12 cellular contexts compared by ENCODE assay signal in the genomic region with DNA sequence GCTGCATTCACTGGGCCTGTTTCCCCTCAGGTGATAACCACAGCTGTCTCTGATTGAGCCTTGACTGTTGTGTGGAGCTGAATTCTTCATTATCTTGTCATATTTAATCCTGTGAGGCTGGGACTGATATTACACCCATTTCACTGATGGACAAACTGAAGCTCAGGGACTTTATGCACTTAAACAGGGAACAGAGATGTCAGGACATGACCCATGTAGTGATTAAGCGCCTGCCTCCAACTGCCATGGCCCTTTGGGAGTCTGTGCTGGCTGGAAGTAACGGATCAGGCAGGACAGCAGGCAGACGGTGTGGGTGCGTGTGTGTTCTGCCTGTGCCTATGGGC. TPM values are rescaled to one million over a fixed set of nuclear protein-coding genes. Genes with fewer than 3 reads are reported as not detected.
DNase-seq lines count a peak whose midpoint lies in the region; ATAC-seq, FAIRE-seq and TF ChIP-seq lines count a peak whose summit lies in the region.
"Had no signal": no experiment of that assay in that cellular context is flagged by ENCODE, and none has a peak within 500 bp of the region (broad histone marks: within the 10 kb centered on the region; RNA-seq: fewer than 3 reads in every experiment).

No MANE protein-coding gene starts in this region.

- H3K9me1 ChIP-seq in keratinocyte (ENCODE audit: control insufficient read depth, extremely low read depth, insufficient read depth, low read length), result peaks cover 3% of the 10 kb centered on the region

- no peaks in the 10 kb centered on the region for H3K27me3 ChIP-seq in keratinocyte (ENCODE audit: control insufficient read depth, extremely low read depth, insufficient read depth, low read length)

- peaks cover 20 to 28% of the 10 kb centered on the region in 2 experiments for H3K36me3 ChIP-seq in keratinocyte (ENCODE audit: control insufficient read depth in 2 of 2, extremely low read depth in 1 of 2, insufficient read depth in 2 of 2, low read length in 2 of 2)

- dilution Hi-C loops in keratinocyte (cut with MboI; ENCODE audit: extremely low pct_ligation_motif_present, low sequenced_read_pairs), result no loop called here

- peak overlapping the region; percentile 84 to 93 (median 91) for H3K27ac Mint-ChIP-seq in IgD-negative memory B cell
- peak overlapping the region; percentile 94 for H3K27ac Mint-ChIP-seq in activated naive CD8-positive, alpha-beta T cell treated with anti-CD3 and anti-CD28 coated beads, Interleukin-2, amount 10 ng/mL, durations not matched to agents 7 days and 5 days
- peak overlapping the region; percentile 95 for H3K27ac Mint-ChIP-seq in stimulated activated memory B cell treated with anti-CD40 and anti-IgM and Interleukin-4, amounts not matched to agents 10 μg/mL and 1 μg/mL and 100 μg/mL, for 72 hours

- FAIRE-seq in keratinocyte (lab: Jason Lieb, UNC), result no peak
- FAIRE-seq: bronchial epithelial cell had no signal

- POLR2A ChIA-PET in activated naive CD8-positive, alpha-beta T cell treated with anti-CD3 and anti-CD28 coated beads, Interleukin-2, amount 10 ng/mL, durations not matched to agents 7 days and 5 days (lab: Charles Lee), result interaction anchor here (1.0 to 5.1 kb wide), 6 partner anchors 8 to 97 kb away, joined by 3 to 47 read pairs (median 4); a partner anchor contains a TSS

- no peak for TF ChIP-seq CTCF in keratinocyte (optimal IDR thresholded peaks at IDR 0.05 in 1 of 3, IDR thresholded peaks at IDR 0.05 in 1 of 3, conservative IDR thresholded peaks at IDR 0.05 in 1 of 3; ENCODE audit: extremely low read depth in 1 of 3, insufficient read depth in 2 of 3, low read length in 3 of 3)

- peaks cover 18% of the 10 kb centered on the region for H4K20me1 ChIP-seq in keratinocyte (ENCODE audit: control insufficient read depth, extremely low read depth, insufficient read depth, low read length)

- ATAC-seq in activated naive CD8-positive, alpha-beta T cell treated with anti-CD3 and anti-CD28 coated beads, Interleukin-2, amount 10 ng/mL, durations not matched to agents 7 days and 5 days (ENCODE audit: low read depth), result no peak
- no peak for ATAC-seq in stimulated activated memory B cell treated with anti-CD40 and anti-IgM and Interleukin-4, amounts not matched to agents 10 μg/mL and 1 μg/mL and 100 μg/mL, for 72 hours
- ATAC-seq in HG03565 (IDR thresholded peaks at IDR 0.05; ENCODE audit: unreplicated experiment) (no peak), GM19324 (IDR thresholded peaks at IDR 0.05; ENCODE audit: low FRiP score, unreplicated experiment) (no peak)

- peaks cover 34 to 59% (median 44%) of the 10 kb centered on the region in 3 donors for H3K4me1 Mint-ChIP-seq in IgD-negative memory B cell
- peaks cover 60% of the 10 kb centered on the region for H3K4me1 Mint-ChIP-seq in activated naive CD8-positive, alpha-beta T cell treated with anti-CD3 and anti-CD28 coated beads, Interleukin-2, amount 10 ng/mL, durations not matched to agents 7 days and 5 days
- peaks cover 97% of the 10 kb centered on the region for H3K4me1 Mint-ChIP-seq in stimulated activated memory B cell treated with anti-CD40 and anti-IgM and Interleukin-4, amounts not matched to agents 10 μg/mL and 1 μg/mL and 100 μg/mL, for 72 hours

- H2AFZ ChIP-seq in keratinocyte (ENCODE audit: control insufficient read depth, low read length), result no peak overlapping the region

- H3K4me2 ChIP-seq in keratinocyte (ENCODE audit: control insufficient read depth, extremely low read depth, insufficient read depth, low read depth, low read length), result no peak overlapping the region
- H3K4me2 ChIP-seq: SK-N-SH had no signal

- H3K9ac ChIP-seq in keratinocyte (ENCODE audit: control insufficient read depth, extremely low read depth, insufficient read depth, low read length), result peak overlapping the region; percentile 22
- H3K9ac ChIP-seq: SK-N-SH had no signal

- H3K9me3 Mint-ChIP-seq in IgD-negative memory B cell, result no peaks in the 10 kb centered on the region
- H3K9me3 Mint-ChIP-seq in activated naive CD8-positive, alpha-beta T cell treated with anti-CD3 and anti-CD28 coated beads, Interleukin-2, amount 10 ng/mL, durations not matched to agents 7 days and 5 days, result no peaks in the 10 kb centered on the region
- H3K9me3 Mint-ChIP-seq in stimulated activated memory B cell treated with anti-CD40 and anti-IgM and Interleukin-4, amounts not matched to agents 10 μg/mL and 1 μg/mL and 100 μg/mL, for 72 hours, result no peaks in the 10 kb centered on the region

- no peaks in the 10 kb centered on the region for H3K9me3 ChIP-seq in keratinocyte (ENCODE audit: control insufficient read depth, low read depth, low read length)
- H3K9me3 ChIP-seq: SK-N-SH had no signal

- peaks cover 85% of the 10 kb centered on the region for H3K79me2 ChIP-seq in keratinocyte (ENCODE audit: control insufficient read depth, insufficient read depth, low read length)

- H3K4me3 ChIP-seq in keratinocyte (ENCODE audit: control insufficient read depth in 2 of 3, extremely low read depth in 1 of 3, insufficient read depth in 2 of 3, low read depth in 1 of 3, low read length in 3 of 3), result no peak overlapping the region

- peaks cover 71% of the 10 kb centered on the region for H3K4me1 ChIP-seq in keratinocyte (ENCODE audit: control insufficient read depth, extremely low read depth, insufficient read depth, low read length)

- no peaks in the 10 kb centered on the region for H3K27me3 Mint-ChIP-seq in IgD-negative memory B cell
- H3K27me3 Mint-ChIP-seq in activated naive CD8-positive, alpha-beta T cell treated with anti-CD3 and anti-CD28 coated beads, Interleukin-2, amount 10 ng/mL, durations not matched to agents 7 days and 5 days, result no peaks in the 10 kb centered on the region
- no peaks in the 10 kb centered on the region for H3K27me3 Mint-ChIP-seq in stimulated activated memory B cell treated with anti-CD40 and anti-IgM and Interleukin-4, amounts not matched to agents 10 μg/mL and 1 μg/mL and 100 μg/mL, for 72 hours

- DNase-seq in activated naive CD8-positive, alpha-beta T cell treated with anti-CD3 and anti-CD28 coated beads, Interleukin-2, amount 10 ng/mL, durations not matched to agents 7 days and 5 days, result no peak
- no peak for DNase-seq in keratinocyte (ENCODE audit: low read depth, low spot score)
- DNase-seq in NCI-H524 treated with DMSO at 0.1 percent for 48 hours (lab: John Stamatoyannopoulos, UW), result no peak
- no peak for DNase-seq in NCI-H1048 (lab: John Stamatoyannopoulos, UW)
- DNase-seq: NCI-H1105, SK-N-SH had no signal

- peak overlapping the region; percentile 27 to 89 (median 78) for H3K4me3 Mint-ChIP-seq in IgD-negative memory B cell
- no peak overlapping the region for H3K4me3 Mint-ChIP-seq in activated naive CD8-positive, alpha-beta T cell treated with anti-CD3 and anti-CD28 coated beads, Interleukin-2, amount 10 ng/mL, durations not matched to agents 7 days and 5 days
- peak overlapping the region; percentile 69 for H3K4me3 Mint-ChIP-seq in stimulated activated memory B cell treated with anti-CD40 and anti-IgM and Interleukin-4, amounts not matched to agents 10 μg/mL and 1 μg/mL and 100 μg/mL, for 72 hours

- H3K27ac ChIP-seq in keratinocyte (ENCODE audit: control insufficient read depth, insufficient read depth, low read length), result peak overlapping the region; percentile 62

- H3K36me3 Mint-ChIP-seq in IgD-negative memory B cell, result no peaks in the 10 kb centered on the region
- peaks cover 11% of the 10 kb centered on the region for H3K36me3 Mint-ChIP-seq in activated naive CD8-positive, alpha-beta T cell treated with anti-CD3 and anti-CD28 coated beads, Interleukin-2, amount 10 ng/mL, durations not matched to agents 7 days and 5 days
- peaks cover 18% of the 10 kb centered on the region for H3K36me3 Mint-ChIP-seq in stimulated activated memory B cell treated with anti-CD40 and anti-IgM and Interleukin-4, amounts not matched to agents 10 μg/mL and 1 μg/mL and 100 μg/mL, for 72 hours

RNA-seq across cellular contexts. Expression of a gene that starts 7.5 kb away (rescaled TPM):
- 689 TPM for polyA plus RNA-seq in IgD-negative memory B cell
- 100 to 1,000 TPM; 435 to 448 TPM for total RNA-seq in activated naive CD8-positive, alpha-beta T cell treated with anti-CD3 and anti-CD28 coated beads, Interleukin-2, amount 10 ng/mL, durations not matched to agents 7 days and 5 days
- polyA plus RNA-seq in keratinocyte, result 268 to 419 TPM (median 341 TPM) in 3 replicates
- polyA plus RNA-seq in keratinocyte (2011; ENCODE audit: low read depth), result 90.9 TPM
- 360 and 497 TPM in 2 replicates for polyA plus RNA-seq in keratinocyte (2011; cell fraction: cytosol; rRNA removed)
- polyA plus RNA-seq in keratinocyte (2011; cell fraction: nucleus; rRNA removed), result 163 and 215 TPM in 2 replicates
- polyA plus RNA-seq in keratinocyte (2012; ENCODE audit: low replicate concordance), result 96.9 and 241 TPM in 2 replicates
- 357 to 545 TPM (median 495 TPM) in 3 replicates for polyA minus RNA-seq in keratinocyte
- polyA minus RNA-seq in keratinocyte (2011; cell fraction: cytosol; rRNA and poly(A)+ RNA removed), result 236 TPM
- 63.3 and 89.7 TPM in 2 replicates for polyA minus RNA-seq in keratinocyte (2011; cell fraction: nucleus; rRNA and poly(A)+ RNA removed)

RNA-seq across cellular contexts. Expression of a gene that starts 25.4 kb away (rescaled TPM):
- polyA plus RNA-seq in IgD-negative memory B cell (not detected), keratinocyte (0.33 to 0.81 TPM (median 0.58 TPM) in 3 replicates)
- total RNA-seq in activated naive CD8-positive, alpha-beta T cell treated with anti-CD3 and anti-CD28 coated beads, Interleukin-2, amount 10 ng/mL, durations not matched to agents 7 days and 5 days, result 1 to 10 TPM in 1 of 2 experiments, under 1 TPM in 1; 0.36 to 1.0 TPM
- 1.2 TPM for polyA plus RNA-seq in keratinocyte (2011; ENCODE audit: low read depth)
- polyA plus RNA-seq in keratinocyte (2011; cell fraction: cytosol; rRNA removed), result 0.23 and 0.26 TPM in 2 replicates
- polyA plus RNA-seq in keratinocyte (2011; cell fraction: nucleus; rRNA removed), result 2.5 and 3.3 TPM in 2 replicates
- 0.52 and 0.86 TPM in 2 replicates for polyA plus RNA-seq in keratinocyte (2012; ENCODE audit: low replicate concordance)
- 0.29 to 0.33 TPM (median 0.30 TPM) in 3 replicates for polyA minus RNA-seq in keratinocyte
- 8.8 TPM for polyA minus RNA-seq in keratinocyte (2011; cell fraction: cytosol; rRNA and poly(A)+ RNA removed)
- polyA minus RNA-seq in keratinocyte (2011; cell fraction: nucleus; rRNA and poly(A)+ RNA removed), result 2.9 and 3.7 TPM in 2 replicates

RNA-seq across cellular contexts. Expression of a gene that starts 35.4 kb away (rescaled TPM):
- polyA plus RNA-seq in IgD-negative memory B cell, result 0.30 TPM
- not detected for total RNA-seq in activated naive CD8-positive, alpha-beta T cell treated with anti-CD3 and anti-CD28 coated beads, Interleukin-2, amount 10 ng/mL, durations not matched to agents 7 days and 5 days
- polyA plus RNA-seq in keratinocyte, result not detected in 3 replicates
- not detected for polyA plus RNA-seq in keratinocyte (2011; ENCODE audit: low read depth)
- not detected in 2 replicates for polyA plus RNA-seq in keratinocyte (2011; cell fraction: cytosol; rRNA removed)
- polyA plus RNA-seq in keratinocyte (2011; cell fraction: nucleus; rRNA removed), result 0.17 TPM in 1 of 2 replicates, not detected in the other
- polyA plus RNA-seq in keratinocyte (2012; ENCODE audit: low replicate concordance), result not detected in 2 replicates
- not detected in 3 replicates for polyA minus RNA-seq in keratinocyte
- polyA minus RNA-seq in keratinocyte (2011; cell fraction: cytosol; rRNA and poly(A)+ RNA removed), result not detected
- polyA minus RNA-seq in keratinocyte (2011; cell fraction: nucleus; rRNA and poly(A)+ RNA removed), result not detected in 2 replicates
- total RNA-seq: bronchial epithelial cell, lung microvascular endothelial cell had no signal

RNA-seq across cellular contexts. Expression of a gene that starts 38.5 kb away (rescaled TPM):
- polyA plus RNA-seq in IgD-negative memory B cell (not detected), keratinocyte (not detected in 3 replicates)
- total RNA-seq in activated naive CD8-positive, alpha-beta T cell treated with anti-CD3 and anti-CD28 coated beads, Interleukin-2, amount 10 ng/mL, durations not matched to agents 7 days and 5 days, result not detected
- polyA plus RNA-seq in keratinocyte (2011; ENCODE audit: low read depth), result 0.22 TPM
- polyA plus RNA-seq in keratinocyte (2011; cell fraction: cytosol; rRNA removed), result 0.02 and 0.12 TPM in 2 replicates
- 0.12 and 0.36 TPM in 2 replicates for polyA plus RNA-seq in keratinocyte (2011; cell fraction: nucleus; rRNA removed)
- 0.39 TPM in 1 of 2 replicates, not detected in the other for polyA plus RNA-seq in keratinocyte (2012; ENCODE audit: low replicate concordance)
- not detected in 3 replicates for polyA minus RNA-seq in keratinocyte
- not detected for polyA minus RNA-seq in keratinocyte (2011; cell fraction: cytosol; rRNA and poly(A)+ RNA removed)
- 0.32 TPM in 1 of 2 replicates, not detected in the other for polyA minus RNA-seq in keratinocyte (2011; cell fraction: nucleus; rRNA and poly(A)+ RNA removed)
- total RNA-seq: bronchial epithelial cell, lung microvascular endothelial cell had no signal

RNA-seq across cellular contexts. Expression of a gene that starts 48.7 kb away (rescaled TPM):
- polyA plus RNA-seq in IgD-negative memory B cell (58.6 TPM), keratinocyte (43.1 to 90.4 TPM (median 50.3 TPM) in 3 replicates)
- 10 to 100 TPM; 50.0 to 59.0 TPM for total RNA-seq in activated naive CD8-positive, alpha-beta T cell treated with anti-CD3 and anti-CD28 coated beads, Interleukin-2, amount 10 ng/mL, durations not matched to agents 7 days and 5 days
- polyA plus RNA-seq in keratinocyte (2011; ENCODE audit: low read depth), result 25.7 TPM
- polyA plus RNA-seq in keratinocyte (2011; cell fraction: cytosol; rRNA removed), result 48.9 and 70.6 TPM in 2 replicates
- 110 and 122 TPM in 2 replicates for polyA plus RNA-seq in keratinocyte (2011; cell fraction: nucleus; rRNA removed)
- 67.8 and 89.0 TPM in 2 replicates for polyA plus RNA-seq in keratinocyte (2012; ENCODE audit: low replicate concordance)
- polyA minus RNA-seq in keratinocyte, result 48.6 to 148 TPM (median 53.7 TPM) in 3 replicates
- polyA minus RNA-seq in keratinocyte (2011; cell fraction: cytosol; rRNA and poly(A)+ RNA removed), result 67.9 TPM
- polyA minus RNA-seq in keratinocyte (2011; cell fraction: nucleus; rRNA and poly(A)+ RNA removed), result 32.0 and 34.3 TPM in 2 replicates
